24 cellular contexts compared by ENCODE assay signal in genomic region chr10:49827297-49827696, GRCh38.
DNase-seq lines count a peak whose midpoint lies in the region; ATAC-seq, FAIRE-seq and TF ChIP-seq lines count a peak whose summit lies in the region.
"Had no signal": no experiment of that assay in that cellular context is flagged by ENCODE, and none has a peak within 500 bp of the region (broad histone marks: within the 10 kb centered on the region; RNA-seq: fewer than 3 reads in every experiment).

No MANE protein-coding gene starts in this region.

- no peaks in the 10 kb centered on the region for H3K9me3 ChIP-seq in uterus
- H3K9me3 ChIP-seq: adrenal gland, Caco-2, esophagus muscularis mucosa, ovary had no signal

- no peak for DNase-seq in GM19239 (ENCODE audit: insufficient read length, low spot score)
- DNase-seq in endothelial cell (ENCODE audit: low spot score) = no peak
- no peak for DNase-seq in stimulated activated effector memory CD8-positive, alpha-beta T cell treated with anti-CD3 and anti-CD28 coated beads, Interleukin-12 subunit alpha, Interleukin-12 subunit beta, amount 100 ng/mL, for 72 hours (ENCODE audit: low spot score in 2 of 2)
- no peak for DNase-seq in uterus
- no peak for DNase-seq in cortex of kidney (lab: John Stamatoyannopoulos, UW)
- no peak for DNase-seq in cerebellar cortex (ENCODE audit: low spot score)
- DNase-seq: activated CD4-positive, alpha-beta T cell treated with anti-CD3 and anti-CD28 coated beads for 36 hours; activated effector memory CD4-positive, alpha-beta T cell treated with anti-CD3 and anti-CD28 coated beads, Interleukin-2, amount 50 U/mL, for 16 hours; adrenal gland; Caco-2; EL; glutamatergic neuron; immature natural killer cell; KG1; NCI-H1092 treated with DMSO at 0.1 percent for 48 hours; NCI-H526; ovary; stimulated activated CD4-positive, alpha-beta T cell treated with anti-CD3 and anti-CD28 coated beads, Interleukin-2, amount 100 ng/mL, for 24 hours; substantia nigra; T-helper 17 cell had no signal

- peaks cover 0 to 5% of the 10 kb centered on the region in 2 donors for H3K4me1 ChIP-seq in uterus
- H3K4me1 ChIP-seq: adrenal gland, Caco-2, esophagus muscularis mucosa had no signal

- H3K27me3 Mint-ChIP-seq in endothelial cell (ENCODE audit: unreplicated experiment) = no peaks in the 10 kb centered on the region
- H3K27me3 Mint-ChIP-seq: activated CD4-positive, alpha-beta T cell treated with anti-CD3 and anti-CD28 coated beads for 36 hours; T-helper 17 cell had no signal

- H3K9me3 Mint-ChIP-seq in endothelial cell (ENCODE audit: unreplicated experiment) = no peaks in the 10 kb centered on the region
- no peaks in the 10 kb centered on the region for H3K9me3 Mint-ChIP-seq in stimulated activated effector memory CD8-positive, alpha-beta T cell treated with anti-CD3 and anti-CD28 coated beads, Interleukin-12 subunit alpha, Interleukin-12 subunit beta, amount 100 ng/mL, for 72 hours
- H3K9me3 Mint-ChIP-seq: immature natural killer cell had no signal

- TF ChIP-seq CTCF in endothelial cell (IDR thresholded peaks at IDR 0.05; ENCODE audit: unreplicated experiment) = no peak
- no peak for TF ChIP-seq CTCF in uterus (IDR thresholded peaks at IDR 0.05)

- H3K4me3 ChIP-seq in uterus = no peak overlapping the region
- H3K4me3 ChIP-seq: adrenal gland, esophagus muscularis mucosa, ovary had no signal

- peaks cover 23% of the 10 kb centered on the region for H3K4me1 Mint-ChIP-seq in endothelial cell (ENCODE audit: unreplicated experiment)
- H3K4me1 Mint-ChIP-seq in stimulated activated effector memory CD8-positive, alpha-beta T cell treated with anti-CD3 and anti-CD28 coated beads, Interleukin-12 subunit alpha, Interleukin-12 subunit beta, amount 100 ng/mL, for 72 hours = no peaks in the 10 kb centered on the region
- H3K4me1 Mint-ChIP-seq: activated CD4-positive, alpha-beta T cell treated with anti-CD3 and anti-CD28 coated beads for 36 hours had no signal

- peaks cover 2% of the 10 kb centered on the region for H3K36me3 Mint-ChIP-seq in endothelial cell (ENCODE audit: low read depth, unreplicated experiment)
- H3K36me3 Mint-ChIP-seq in stimulated activated effector memory CD8-positive, alpha-beta T cell treated with anti-CD3 and anti-CD28 coated beads, Interleukin-12 subunit alpha, Interleukin-12 subunit beta, amount 100 ng/mL, for 72 hours = peaks cover 33% of the 10 kb centered on the region

- ATAC-seq in HG03565 (IDR thresholded peaks at IDR 0.05; ENCODE audit: unreplicated experiment) (peak; percentile 42), HG03045 (IDR thresholded peaks at IDR 0.05; ENCODE audit: unreplicated experiment) (no peak)
- no peak for ATAC-seq in stimulated activated effector memory CD8-positive, alpha-beta T cell treated with anti-CD3 and anti-CD28 coated beads, Interleukin-12 subunit alpha, Interleukin-12 subunit beta, amount 100 ng/mL, for 72 hours
- ATAC-seq: activated CD4-positive, alpha-beta T cell treated with anti-CD3 and anti-CD28 coated beads for 36 hours; T-helper 17 cell had no signal

- H3K27ac ChIP-seq in uterus = no peak overlapping the region
- H3K27ac ChIP-seq: adrenal gland, esophagus muscularis mucosa, ovary had no signal

- H3K27me3 ChIP-seq in uterus = no peaks in the 10 kb centered on the region
- H3K27me3 ChIP-seq: adrenal gland, esophagus muscularis mucosa, ovary had no signal

- H3K4me3 Mint-ChIP-seq in endothelial cell (ENCODE audit: unreplicated experiment) = no peak overlapping the region
- no peak overlapping the region for H3K4me3 Mint-ChIP-seq in stimulated activated effector memory CD8-positive, alpha-beta T cell treated with anti-CD3 and anti-CD28 coated beads, Interleukin-12 subunit alpha, Interleukin-12 subunit beta, amount 100 ng/mL, for 72 hours
- H3K4me3 Mint-ChIP-seq: activated CD4-positive, alpha-beta T cell treated with anti-CD3 and anti-CD28 coated beads for 36 hours; immature natural killer cell; T-helper 17 cell had no signal

- intact Hi-C loops in uterus (cut with DNase I; ENCODE audit: low total_unique reads) = no loop called here

- FAIRE-seq in GM19239 (lab: Jason Lieb, UNC) = peak; percentile 56
- FAIRE-seq: H54 had no signal

- no peaks in the 10 kb centered on the region for H3K36me3 ChIP-seq in uterus
- H3K36me3 ChIP-seq: ovary had no signal

- no peak for TF ChIP-seq POLR2A in uterus (IDR thresholded peaks at IDR 0.05)

- H3K27ac Mint-ChIP-seq in endothelial cell (ENCODE audit: unreplicated experiment) = peak overlapping the region; percentile 74
- peak overlapping the region; percentile 67 for H3K27ac Mint-ChIP-seq in stimulated activated effector memory CD8-positive, alpha-beta T cell treated with anti-CD3 and anti-CD28 coated beads, Interleukin-12 subunit alpha, Interleukin-12 subunit beta, amount 100 ng/mL, for 72 hours
- H3K27ac Mint-ChIP-seq: activated CD4-positive, alpha-beta T cell treated with anti-CD3 and anti-CD28 coated beads for 36 hours; T-helper 17 cell had no signal
